In the genomic region with DNA sequence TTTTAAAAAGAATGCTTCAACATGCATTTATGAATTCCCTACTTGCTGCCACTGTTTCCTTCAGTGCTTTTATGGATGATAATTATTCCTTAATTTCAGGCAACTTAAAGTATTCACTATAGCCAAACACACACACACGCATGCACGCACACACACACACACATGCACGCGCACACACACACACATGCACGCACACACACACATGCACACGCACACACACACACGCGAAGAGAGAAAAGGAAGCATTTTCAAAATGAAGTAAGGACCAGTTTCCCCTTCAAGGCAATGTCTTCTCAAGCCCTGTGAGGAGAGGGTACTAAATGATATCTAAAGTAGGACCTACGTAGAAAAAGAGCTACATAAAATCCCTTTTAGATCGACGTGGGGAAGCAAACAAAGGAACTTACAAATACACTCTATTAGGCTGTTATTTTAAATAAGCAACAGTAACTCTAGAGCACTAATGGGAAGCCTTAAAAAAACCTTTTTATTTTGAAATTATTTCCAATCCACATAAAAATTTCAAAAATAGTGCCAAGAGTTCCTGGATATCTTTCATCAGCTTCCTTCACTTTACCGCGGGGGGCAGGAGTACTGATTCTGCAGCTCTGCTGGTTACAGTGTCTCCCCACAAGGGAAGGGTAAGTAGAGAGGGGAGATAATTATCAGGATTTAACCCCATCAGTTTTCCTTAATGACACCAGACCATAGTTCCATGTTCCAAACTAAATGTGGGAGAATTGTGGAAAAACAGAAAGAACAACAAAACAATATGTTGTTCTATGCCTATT, we compare ENCODE assay signal across 1 cellular context.
TF ChIP-seq lines count a peak whose summit lies in the region.

No MANE protein-coding gene starts in this region.

TF ChIP-seq in IMR-90, 13 proteins besides CTCF, POLR2A, EP300 and RAD21:
- TF ChIP-seq CHD1 (IDR thresholded peaks at IDR 0.05; ENCODE audit: low read depth, low read length) (no peak), RCOR1 (IDR thresholded peaks at IDR 0.05; ENCODE audit: insufficient replicate concordance, low read length) (no peak), FOS (IDR thresholded peaks at IDR 0.05; ENCODE audit: low read depth, low read length) (no peak), NFE2L2 (IDR thresholded peaks at IDR 0.05; ENCODE audit: low read depth, low read length) (no peak), CEBPB (IDR thresholded peaks at IDR 0.05; ENCODE audit: low read depth, low read length) (no peak), MXI1 (IDR thresholded peaks at IDR 0.05; ENCODE audit: borderline replicate concordance, low read depth, low read length) (no peak), MAZ (IDR thresholded peaks at IDR 0.05; ENCODE audit: borderline replicate concordance, low read depth, low read length) (no peak), RFX5 (IDR thresholded peaks at IDR 0.05; ENCODE audit: low read depth, low read length) (no peak), BHLHE40 (IDR thresholded peaks at IDR 0.05; ENCODE audit: low read depth, low read length) (no peak)
- TF ChIP-seq, protein P1, sequence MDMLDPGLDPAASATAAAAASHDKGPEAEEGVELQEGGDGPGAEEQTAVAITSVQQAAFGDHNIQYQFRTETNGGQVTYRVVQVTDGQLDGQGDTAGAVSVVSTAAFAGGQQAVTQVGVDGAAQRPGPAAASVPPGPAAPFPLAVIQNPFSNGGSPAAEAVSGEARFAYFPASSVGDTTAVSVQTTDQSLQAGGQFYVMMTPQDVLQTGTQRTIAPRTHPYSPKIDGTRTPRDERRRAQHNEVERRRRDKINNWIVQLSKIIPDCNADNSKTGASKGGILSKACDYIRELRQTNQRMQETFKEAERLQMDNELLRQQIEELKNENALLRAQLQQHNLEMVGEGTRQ (IDR thresholded peaks at IDR 0.05; ENCODE audit: low read depth, low read length), result no peak
- TF ChIP-seq, protein P2, sequence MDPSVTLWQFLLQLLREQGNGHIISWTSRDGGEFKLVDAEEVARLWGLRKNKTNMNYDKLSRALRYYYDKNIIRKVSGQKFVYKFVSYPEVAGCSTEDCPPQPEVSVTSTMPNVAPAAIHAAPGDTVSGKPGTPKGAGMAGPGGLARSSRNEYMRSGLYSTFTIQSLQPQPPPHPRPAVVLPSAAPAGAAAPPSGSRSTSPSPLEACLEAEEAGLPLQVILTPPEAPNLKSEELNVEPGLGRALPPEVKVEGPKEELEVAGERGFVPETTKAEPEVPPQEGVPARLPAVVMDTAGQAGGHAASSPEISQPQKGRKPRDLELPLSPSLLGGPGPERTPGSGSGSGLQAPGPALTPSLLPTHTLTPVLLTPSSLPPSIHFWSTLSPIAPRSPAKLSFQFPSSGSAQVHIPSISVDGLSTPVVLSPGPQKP (IDR thresholded peaks at IDR 0.05; ENCODE audit: borderline replicate concordance, low read depth, low read length), result no peak
TF ChIP-seq in IMR-90: peak in this region for 0.
